Comparison of ENCODE assay signal across 18 cellular contexts in the genomic region with DNA sequence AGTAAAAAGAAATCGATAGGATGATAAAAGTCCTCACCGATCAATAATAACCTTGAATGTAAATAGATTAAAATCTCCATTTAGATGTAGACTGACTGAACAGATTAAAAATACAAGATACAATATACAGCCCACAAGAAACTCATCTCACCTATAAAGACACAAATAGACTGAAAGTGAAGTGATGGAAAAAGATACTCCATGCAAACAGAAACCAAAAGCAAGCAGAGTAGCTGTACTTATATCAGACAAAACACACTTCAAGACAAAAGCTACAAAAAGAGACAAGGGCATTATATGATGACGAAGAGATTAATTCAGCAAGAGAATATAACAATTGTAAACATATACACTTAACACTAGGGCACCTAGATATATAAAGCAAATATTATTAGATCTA.
DNase-seq lines count a peak whose midpoint lies in the region; ATAC-seq, FAIRE-seq and TF ChIP-seq lines count a peak whose summit lies in the region.
"Had no signal": no experiment of that assay in that cellular context is flagged by ENCODE, and none has a peak within 500 bp of the region (broad histone marks: within the 10 kb centered on the region; RNA-seq: fewer than 3 reads in every experiment).

No MANE protein-coding gene starts in this region.

- H4K20me1 ChIP-seq in Loucy (ENCODE audit: insufficient read depth, low read length, poor library complexity, severe bottlenecking), result no peaks in the 10 kb centered on the region
- H4K20me1 ChIP-seq in GM12878 (ENCODE audit: control insufficient read depth, insufficient read depth), result no peaks in the 10 kb centered on the region

- H3K9ac ChIP-seq in Loucy (ENCODE audit: low read depth, low read length, poor library complexity, severe bottlenecking) (no peak overlapping the region), GM12878 (ENCODE audit: control insufficient read depth, insufficient read depth, low read length) (no peak overlapping the region)

- H3K36me3 Mint-ChIP-seq in T-helper 2 cell treated with Interferon-gamma antibody and Interleukin-4, amounts not matched to agents 5 μg/mL and 100 μg/mL, for 36 hours (ENCODE audit: low read depth), result peaks cover 1% of the 10 kb centered on the region

- TF ChIP-seq POLR2A in GM12878 (IDR thresholded peaks at IDR 0.05; ENCODE audit: low read depth, low read length), result no peak

- no peaks in the 10 kb centered on the region for H3F3A ChIP-seq in Loucy (ENCODE audit: low read depth)

- no peaks in the 10 kb centered on the region for H3K9me2 ChIP-seq in Loucy (replicated peaks; ENCODE audit: low read depth, low read length)

- intact Hi-C loops in GM12878 (cut with micrococcal nuclease; ENCODE audit: unreplicated experiment), result no loop called here
- intact Hi-C loops in mucosa of descending colon (cut with DNase I, micrococcal nuclease), result no loop called here

- peak overlapping the region; percentile 9 for H3K4me3 Mint-ChIP-seq in T-helper 2 cell treated with Interferon-gamma antibody and Interleukin-4, amounts not matched to agents 5 μg/mL and 100 μg/mL, for 36 hours
- H3K4me3 Mint-ChIP-seq: CD4-positive, alpha-beta memory T cell; HFFc6 had no signal

- H2AFZ ChIP-seq in Loucy (ENCODE audit: low read length), result peak overlapping the region; percentile 15; the same call in 1 of the 2 replicates
- H2AFZ ChIP-seq in GM12878 (ENCODE audit: control insufficient read depth, low read depth, low read length), result no peak overlapping the region

- TF ChIP-seq EP300 in GM12878 (IDR thresholded peaks at IDR 0.05; ENCODE audit: borderline replicate concordance in 1 of 2, control insufficient read depth in 1 of 2, low read depth in 2 of 2, low read length in 2 of 2), result no peak

- peaks cover 31% of the 10 kb centered on the region for H3K9me3 Mint-ChIP-seq in T-helper 2 cell treated with Interferon-gamma antibody and Interleukin-4, amounts not matched to agents 5 μg/mL and 100 μg/mL, for 36 hours
- H3K9me3 Mint-ChIP-seq: HFFc6 had no signal

- SMC1A ChIA-PET in GM12878 (lab: Charles Lee; ENCODE audit: uncharacterized antibody, unreplicated experiment), result interaction anchor here (0.5 to 0.9 kb wide), 2 partner anchors 62 to 492 kb away, joined by 3 read pairs; no protein-coding TSS in a partner anchor

- no peak overlapping the region for H3K27ac Mint-ChIP-seq in T-helper 2 cell treated with Interferon-gamma antibody and Interleukin-4, amounts not matched to agents 5 μg/mL and 100 μg/mL, for 36 hours
- H3K27ac Mint-ChIP-seq: CD4-positive, alpha-beta memory T cell; HFFc6 had no signal

- BruUV-seq in GM12878 (replicated peaks; lab: Mats Ljungman, UMichigan), result no TSS peak

- H3K4me3 ChIP-seq in Loucy (ENCODE audit: low read length, poor library complexity, severe bottlenecking) (no peak overlapping the region), GM12878 (no peak overlapping the region), mucosa of descending colon (no peak overlapping the region)
- H3K4me3 ChIP-seq: HAP-1 had no signal

- peak; percentile 35; the same call in 1 of the 3 replicates for ATAC-seq in GM12878
- no peak for ATAC-seq in mucosa of descending colon

- in situ Hi-C loops in GM12878 (cut with MboI), result no loop called here

- RAD21 ChIA-PET in GM12878 (lab: Charles Lee; ENCODE audit: unreplicated experiment), result no interaction called here

- H3K9me3 ChIP-seq in Loucy (ENCODE audit: insufficient read depth, low read depth, low read length) (peaks cover 23% of the 10 kb centered on the region; the same call in 1 of the 2 replicates), GM12878 (replicated peaks; ENCODE audit: control insufficient read depth, insufficient read depth, low read length) (no peaks in the 10 kb centered on the region; the same call in 2 of the 3 replicates), mucosa of descending colon (no peaks in the 10 kb centered on the region)
- H3K9me3 ChIP-seq: HAP-1 had no signal

- no peaks in the 10 kb centered on the region for H3K79me2 ChIP-seq in Loucy (ENCODE audit: insufficient read depth, low read length)
- H3K79me2 ChIP-seq in GM12878 (ENCODE audit: control insufficient read depth, insufficient read depth, low read length), result no peaks in the 10 kb centered on the region

- no peak for DNase-seq in T-helper 2 cell treated with Interferon-gamma antibody and Interleukin-4, amounts not matched to agents 5 μg/mL and 100 μg/mL, for 36 hours (ENCODE audit: low spot score)
- DNase-seq in GM12878 (ENCODE audit: low read depth, low spot score), result no peak
- DNase-seq in midbrain (lab: John Stamatoyannopoulos, UW), result no peak
- no peak for DNase-seq in mucosa of descending colon
- DNase-seq in GM19240 (ENCODE audit: insufficient read length, low spot score), result no peak
- DNase-seq: C1 segment of cervical spinal cord; Caco-2; CD4-positive, alpha-beta memory T cell; DMS153; DND-41; GOT3; HFFc6 had no signal

- TF ChIP-seq CTCF in Loucy (conservative IDR thresholded peaks at IDR 0.05; ENCODE audit: low read length), result no peak
- TF ChIP-seq CTCF in GM12878 (IDR thresholded peaks at IDR 0.05 in 2 of 3, conservative IDR thresholded peaks at IDR 0.05 in 1 of 3; ENCODE audit: control insufficient read depth in 2 of 3, extremely low read depth in 1 of 3, insufficient read depth in 1 of 3, low read depth in 3 of 3, low read length in 3 of 3), result no peak
- no peak for TF ChIP-seq CTCF in mucosa of descending colon (IDR thresholded peaks at IDR 0.05)

- H3K4me1 Mint-ChIP-seq in T-helper 2 cell treated with Interferon-gamma antibody and Interleukin-4, amounts not matched to agents 5 μg/mL and 100 μg/mL, for 36 hours (ENCODE audit: low read depth), result peaks cover 14% of the 10 kb centered on the region
- H3K4me1 Mint-ChIP-seq: CD4-positive, alpha-beta memory T cell had no signal

- peak overlapping the region; percentile 3 for H3K4me2 ChIP-seq in Loucy (ENCODE audit: low read depth, low read length, poor library complexity, severe bottlenecking)
- no peak overlapping the region for H3K4me2 ChIP-seq in GM12878 (ENCODE audit: control insufficient read depth, insufficient read depth)

- CTCF ChIA-PET in GM12878 (lab: Yijun Ruan, JAX), result no interaction called here

- 60% methylated on average over 3 of the region's 3 CpGs for WGBS in GM12878 (ENCODE audit: insufficient coverage, insufficient replicate concordance, low lambda C conversion rate, missing lambda C conversion rate)

- H3K27me3 ChIP-seq in Loucy (ENCODE audit: insufficient read depth, low read length, poor library complexity, severe bottlenecking), result no peaks in the 10 kb centered on the region
- H3K27me3 ChIP-seq in GM12878 (replicated peaks in 1 of 2; ENCODE audit: control insufficient read depth in 2 of 2, insufficient read depth in 2 of 2, low read length in 1 of 2), result no peaks in the 10 kb centered on the region

- H3K36me3 ChIP-seq in Loucy (ENCODE audit: insufficient read depth, low read length) (no peaks in the 10 kb centered on the region; the same call in 1 of the 2 replicates), GM12878 (ENCODE audit: control insufficient read depth in 2 of 2, insufficient read depth in 2 of 2, low read length in 1 of 2) (no peaks in the 10 kb centered on the region), mucosa of descending colon (ENCODE audit: low read depth) (no peaks in the 10 kb centered on the region)
- H3K36me3 ChIP-seq: HAP-1 had no signal

- H3K4me1 ChIP-seq in Loucy (ENCODE audit: insufficient read depth, low read length, poor library complexity, severe bottlenecking) (peaks cover 10% of the 10 kb centered on the region), GM12878 (ENCODE audit: control insufficient read depth, insufficient read depth, low read length) (no peaks in the 10 kb centered on the region), mucosa of descending colon (ENCODE audit: low read depth) (no peaks in the 10 kb centered on the region)
- H3K4me1 ChIP-seq: Caco-2, HAP-1 had no signal

- no peak overlapping the region for H3K27ac ChIP-seq in GM12878 (ENCODE audit: control insufficient read depth, insufficient read depth)

- no peak for TF ChIP-seq RAD21 in GM12878 (IDR thresholded peaks at IDR 0.05; ENCODE audit: insufficient read depth, low read depth, low read length)

- POLR2A ChIA-PET in GM12878 (lab: Charles Lee), result no interaction called here

- peaks cover 35% of the 10 kb centered on the region for H3K27me3 Mint-ChIP-seq in T-helper 2 cell treated with Interferon-gamma antibody and Interleukin-4, amounts not matched to agents 5 μg/mL and 100 μg/mL, for 36 hours (ENCODE audit: low read depth)

- FAIRE-seq in GM12878 (lab: Jason Lieb, UNC), result no peak
- FAIRE-seq: G401.6, GM12891, GM18507, H54 had no signal

TF ChIP-seq in GM12878, 131 proteins besides CTCF, POLR2A, EP300 and RAD21 (continues in another document):
- no peak for TF ChIP-seq ZNF592 (IDR thresholded peaks at IDR 0.05)
- no peak for TF ChIP-seq ZZZ3 (IDR thresholded peaks at IDR 0.05; ENCODE audit: control insufficient read depth, insufficient read length, low read depth)
- TF ChIP-seq ESRRA (IDR thresholded peaks at IDR 0.05; ENCODE audit: low read length), result no peak
- TF ChIP-seq HDAC6 (IDR thresholded peaks at IDR 0.05; ENCODE audit: unreplicated experiment), result no peak
- TF ChIP-seq TAF1 (IDR thresholded peaks at IDR 0.05; ENCODE audit: borderline replicate concordance, low read depth, low read length), result no peak
